Comparison of ENCODE assay signal across 13 cellular contexts in the genomic region with DNA sequence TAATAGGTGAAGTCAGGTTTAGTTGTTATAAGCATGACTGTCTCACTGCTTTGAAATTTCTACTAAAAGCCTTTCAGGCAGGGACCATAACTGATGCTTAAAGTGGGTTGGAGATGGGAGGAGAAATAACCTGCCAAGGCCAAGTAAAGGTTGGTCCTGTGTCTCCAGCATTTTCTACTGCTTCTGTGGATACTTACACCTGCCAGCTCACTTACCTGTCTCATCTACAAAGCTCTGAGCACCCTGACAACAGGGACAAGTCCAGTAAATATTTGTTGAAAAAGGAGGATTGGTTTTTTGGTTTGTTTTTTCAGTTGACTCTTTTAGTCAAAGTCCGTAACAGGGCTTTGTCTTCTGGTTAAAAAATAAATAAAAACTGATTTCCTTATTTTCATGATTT. TPM values are rescaled to one million over a fixed set of nuclear protein-coding genes. Genes with fewer than 3 reads are reported as not detected.
DNase-seq lines count a peak whose midpoint lies in the region; ATAC-seq and TF ChIP-seq lines count a peak whose summit lies in the region.
"Had no signal": no experiment of that assay in that cellular context is flagged by ENCODE, and none has a peak within 500 bp of the region (broad histone marks: within the 10 kb centered on the region; RNA-seq: fewer than 3 reads in every experiment).

No MANE protein-coding gene starts in this region.

- H2AFZ ChIP-seq in MM.1S (ENCODE audit: low read length): no peak overlapping the region

- no peak overlapping the region for H3K4me2 ChIP-seq in MM.1S (ENCODE audit: low read depth, low read length)

- intact Hi-C loops in left ventricle myocardium inferior (cut with micrococcal nuclease) (no loop called here), left cardiac atrium (cut with DNase I) (no loop called here)

- DNase-seq in left ventricle myocardium inferior: no peak
- DNase-seq in left cardiac atrium: no peak
- DNase-seq in epithelial cell of prostate (ENCODE audit: low read depth, low spot score): no peak
- DNase-seq in MM.1S: no peak
- no peak for DNase-seq in NCI-H2196 treated with DMSO at 0.1 percent for 48 hours (lab: John Stamatoyannopoulos, UW; ENCODE audit: unreplicated experiment)
- DNase-seq in activated effector memory CD4-positive, alpha-beta T cell treated with Interleukin-2 at 50 U/mL for 16 hours: no peak
- no peak for DNase-seq in activated CD8-positive, alpha-beta memory T cell treated with anti-CD3 and anti-CD28 coated beads, Interleukin-2, amount 10 ng/mL, durations not matched to agents 7 days and 5 days
- DNase-seq: activated T-cell treated with anti-CD3 and anti-CD28 coated beads, Interleukin-2, amount 50 U/mL, for 72 hours; left lung; NCI-H187 treated with DMSO at 0.1 percent for 48 hours had no signal

- no peaks in the 10 kb centered on the region for H3K9me3 Mint-ChIP-seq in activated CD8-positive, alpha-beta memory T cell treated with anti-CD3 and anti-CD28 coated beads, Interleukin-2, amount 10 ng/mL, durations not matched to agents 7 days and 5 days (ENCODE audit: low read depth)
- H3K9me3 Mint-ChIP-seq: activated T-cell treated with anti-CD3 and anti-CD28 coated beads, Interleukin-2, amount 50 U/mL, for 72 hours had no signal

- peak overlapping the region; percentile 16 for H3K27ac ChIP-seq in left ventricle myocardium inferior (replicated peaks)
- peak overlapping the region; percentile 74 for H3K27ac ChIP-seq in epithelial cell of prostate
- no peak overlapping the region for H3K27ac ChIP-seq in MM.1S (ENCODE audit: low read length)
- H3K27ac ChIP-seq: left lung had no signal

- H3K27me3 ChIP-seq in left ventricle myocardium inferior (ENCODE audit: low read depth): no peaks in the 10 kb centered on the region
- H3K27me3 ChIP-seq in MM.1S (replicated peaks; ENCODE audit: insufficient read depth, low read length): no peaks in the 10 kb centered on the region
- H3K27me3 ChIP-seq: left lung had no signal

- H3K27me3 Mint-ChIP-seq in activated CD8-positive, alpha-beta memory T cell treated with anti-CD3 and anti-CD28 coated beads, Interleukin-2, amount 10 ng/mL, durations not matched to agents 7 days and 5 days: no peaks in the 10 kb centered on the region
- H3K27me3 Mint-ChIP-seq: progenitor cell of endocrine pancreas had no signal

- H3K4me3 Mint-ChIP-seq in activated CD8-positive, alpha-beta memory T cell treated with anti-CD3 and anti-CD28 coated beads, Interleukin-2, amount 10 ng/mL, durations not matched to agents 7 days and 5 days: no peak overlapping the region
- H3K4me3 Mint-ChIP-seq: activated T-cell treated with anti-CD3 and anti-CD28 coated beads, Interleukin-2, amount 50 U/mL, for 72 hours had no signal

- H3K9me2 ChIP-seq in MM.1S (replicated peaks; ENCODE audit: insufficient read depth, low read length): no peaks in the 10 kb centered on the region

- H3K36me3 ChIP-seq in left ventricle myocardium inferior (peaks cover 25% of the 10 kb centered on the region), MM.1S (replicated peaks; ENCODE audit: insufficient read depth, low read length) (no peaks in the 10 kb centered on the region)

- TF ChIP-seq CTCF in left ventricle myocardium inferior (IDR thresholded peaks at IDR 0.05; ENCODE audit: borderline replicate concordance) (no peak), MM.1S (IDR thresholded peaks at IDR 0.05; ENCODE audit: low read length) (no peak)

- H3K4me1 ChIP-seq in left ventricle myocardium inferior: peaks cover 21% of the 10 kb centered on the region
- H3K4me1 ChIP-seq in MM.1S (ENCODE audit: low read length): peaks cover 17% of the 10 kb centered on the region
- H3K4me1 ChIP-seq: left lung had no signal

- no peak overlapping the region for H3K4me3 ChIP-seq in left ventricle myocardium inferior
- H3K4me3 ChIP-seq in MM.1S (ENCODE audit: low read length): no peak overlapping the region
- H3K4me3 ChIP-seq: left lung had no signal

- H3K9me3 ChIP-seq in left ventricle myocardium inferior (replicated peaks) (no peaks in the 10 kb centered on the region), MM.1S (replicated peaks; ENCODE audit: insufficient read depth, low read length) (no peaks in the 10 kb centered on the region)
- H3K9me3 ChIP-seq: left lung had no signal

- no peak overlapping the region for H3K27ac Mint-ChIP-seq in activated CD8-positive, alpha-beta memory T cell treated with anti-CD3 and anti-CD28 coated beads, Interleukin-2, amount 10 ng/mL, durations not matched to agents 7 days and 5 days
- H3K27ac Mint-ChIP-seq: activated T-cell treated with anti-CD3 and anti-CD28 coated beads, Interleukin-2, amount 50 U/mL, for 72 hours had no signal

- no peaks in the 10 kb centered on the region for H4K20me1 ChIP-seq in MM.1S (ENCODE audit: insufficient read depth, low read length)

- H3K36me3 Mint-ChIP-seq in activated CD8-positive, alpha-beta memory T cell treated with anti-CD3 and anti-CD28 coated beads, Interleukin-2, amount 10 ng/mL, durations not matched to agents 7 days and 5 days: peaks cover 2% of the 10 kb centered on the region

- H3K9ac ChIP-seq in MM.1S (ENCODE audit: low read length): no peak overlapping the region

- no peak for ATAC-seq in left cardiac atrium
- peak; percentile 3 for ATAC-seq in HG03066 (IDR thresholded peaks at IDR 0.05; ENCODE audit: low read depth, unreplicated experiment)
- no peak for ATAC-seq in activated CD8-positive, alpha-beta memory T cell treated with anti-CD3 and anti-CD28 coated beads, Interleukin-2, amount 10 ng/mL, durations not matched to agents 7 days and 5 days
- ATAC-seq: activated T-cell treated with anti-CD3 and anti-CD28 coated beads, Interleukin-2, amount 50 U/mL, for 72 hours; left lung; Panc1 had no signal

- 0 out of 2 replicates have a peak, but pooled peaks cover 12% of the 10 kb centered on the region for H3F3A ChIP-seq in MM.1S (ENCODE audit: insufficient read depth, low read length)

- H3K79me2 ChIP-seq in MM.1S (ENCODE audit: low read length): no peaks in the 10 kb centered on the region

- peaks cover 6% of the 10 kb centered on the region for H3K4me1 Mint-ChIP-seq in activated CD8-positive, alpha-beta memory T cell treated with anti-CD3 and anti-CD28 coated beads, Interleukin-2, amount 10 ng/mL, durations not matched to agents 7 days and 5 days

- CTCF ChIA-PET in activated CD8-positive, alpha-beta memory T cell treated with anti-CD3 and anti-CD28 coated beads, Interleukin-2, amount 10 ng/mL, durations not matched to agents 7 days and 5 days (lab: Charles Lee): no interaction called here

RNA-seq across cellular contexts. Expression of a gene that starts 38.6 kb away (rescaled TPM):
- total RNA-seq in left ventricle myocardium inferior: 24.6 TPM
- total RNA-seq in left cardiac atrium: 10 to 100 TPM; 20.8 to 32.7 TPM
- 1 to 10 TPM; 4.3 to 7.2 TPM for total RNA-seq in activated CD8-positive, alpha-beta memory T cell treated with anti-CD3 and anti-CD28 coated beads, Interleukin-2, amount 10 ng/mL, durations not matched to agents 7 days and 5 days
